In genomic region chrX:153951683-153952372, GRCh38 we compare ENCODE assay signal across 29 cellular contexts. TPM values are rescaled to one million over a fixed set of nuclear protein-coding genes. Genes with fewer than 3 reads are reported as not detected.
DNase-seq lines count a peak whose midpoint lies in the region; ATAC-seq, FAIRE-seq and TF ChIP-seq lines count a peak whose summit lies in the region.
"Had no signal": no experiment of that assay in that cellular context is flagged by ENCODE, and none has a peak within 500 bp of the region (broad histone marks: within the 10 kb centered on the region; RNA-seq: fewer than 3 reads in every experiment).

No MANE protein-coding gene starts in this region.

- no peak overlapping the region for H2BK120ac ChIP-seq in neuronal stem cell (ENCODE audit: low read depth, low read length)

- H3K4me1 ChIP-seq in A549, result peaks cover 7% of the 10 kb centered on the region; the same call in 1 of the 3 replicates
- H3K4me1 ChIP-seq in neuronal stem cell (ENCODE audit: control insufficient read depth in 2 of 2, insufficient read depth in 1 of 2, low read depth in 1 of 2, low read length in 2 of 2), result peaks cover 12 to 17% of the 10 kb centered on the region in 2 donors
- H3K4me1 ChIP-seq in left ventricle myocardium inferior, result peaks cover 35% of the 10 kb centered on the region

- TF ChIP-seq EP300 in A549 (IDR thresholded peaks at IDR 0.05), result no peak

- DNase-seq in A549 (ENCODE audit: low read depth in 1 of 2, low spot score in 1 of 2), result no peak
- DNase-seq in RWPE1 (ENCODE audit: low spot score), result no peak
- DNase-seq in neuronal stem cell (ENCODE audit: low spot score), result no peak
- DNase-seq in AG08395 (ENCODE audit: low spot score), result no peak
- DNase-seq in left ventricle myocardium inferior, result no peak
- DNase-seq: ACHN; activated CD8-positive, alpha-beta memory T cell treated with anti-CD3 and anti-CD28 coated beads for 24 hours; activated effector memory CD4-positive, alpha-beta T cell treated with anti-CD3 and anti-CD28 coated beads, Interleukin-2, amount 50 U/mL, for 16 hours; activated T-cell treated with anti-CD3 and anti-CD28 coated beads for 4 hours; BE2C; effector CD4-positive, alpha-beta T cell; hypothalamus; left cardiac atrium; NCI-H1092; NCI-H1694 treated with DMSO at 0.1 percent for 48 hours; NCI-H446 treated with DMSO at 0.1 percent for 48 hours; NCI-H774; Peyer's patch; SIG-M5; stimulated activated naive CD4-positive, alpha-beta T cell treated with Interleukin-2 at 50 U/mL for 16 hours had no signal

- peaks cover 6% of the 10 kb centered on the region for H3K79me1 ChIP-seq in neuronal stem cell (ENCODE audit: low read depth, low read length)

- peak overlapping the region; percentile 60 for H3K9ac ChIP-seq in neuronal stem cell (ENCODE audit: low read depth, low read length, poor library complexity)

- H2AFZ ChIP-seq in neuronal stem cell (ENCODE audit: low read length), result no peak overlapping the region

- no peak overlapping the region for H3K14ac ChIP-seq in neuronal stem cell (ENCODE audit: low read length)

- FAIRE-seq in A549 (lab: Jason Lieb, UNC), result no peak
- FAIRE-seq: astrocyte, colon, GM12891, H1 had no signal

- H3K27me3 ChIP-seq in neuronal stem cell (ENCODE audit: control insufficient read depth in 3 of 3, insufficient read depth in 3 of 3, low read depth in 1 of 3, low read length in 3 of 3), result no peaks in the 10 kb centered on the region
- no peaks in the 10 kb centered on the region for H3K27me3 ChIP-seq in left ventricle myocardium inferior (ENCODE audit: low read depth)
- H3K27me3 ChIP-seq: BE2C, cardiac muscle cell, Peyer's patch had no signal

- WGBS in A549 (ENCODE audit: missing lambda C conversion rate), result 93% methylated on average over 5 of the region's 28 CpGs
- no CpG with 5 or more reads among the region's 28 CpGs for WGBS in neuronal stem cell (ENCODE audit: extremely low coverage in 2 of 2, insufficient read length in 2 of 2, insufficient replicate concordance in 1 of 2), 2 donors

- CTCF ChIA-PET in A549 (lab: Yijun Ruan, JAX), result interaction anchor here (0.7 to 17.9 kb wide), 8 partner anchors 11 to 250 kb away, joined by 3 to 363 read pairs (median 11); partner anchors contain the start of genes ARHGAP4, NAA10 and PLXNB3
- CTCF ChIA-PET in RWPE1 (lab: Yijun Ruan, JAX), result interaction anchor here (1.1 to 1.3 kb wide), 2 partner anchors 29 to 188 kb away, joined by 3 read pairs; partner anchors contain the start of gene PLXNB3

- no peak overlapping the region for H2AK5ac ChIP-seq in neuronal stem cell (ENCODE audit: low read depth, low read length)

- H3K18ac ChIP-seq in neuronal stem cell (ENCODE audit: low read length), result no peak overlapping the region

- H2BK5ac ChIP-seq in neuronal stem cell (ENCODE audit: low read length), result no peak overlapping the region

- no peak overlapping the region for H3K4ac ChIP-seq in neuronal stem cell (ENCODE audit: low read length)

- no peak overlapping the region for H3K4me3 ChIP-seq in A549
- H3K4me3 ChIP-seq in neuronal stem cell (ENCODE audit: low read length in 2 of 2), result no peak overlapping the region
- no peak overlapping the region for H3K4me3 ChIP-seq in left ventricle myocardium inferior
- H3K4me3 ChIP-seq: cardiac muscle cell, mucosa of descending colon, Peyer's patch, skin epidermis had no signal

- H4K91ac ChIP-seq in neuronal stem cell (ENCODE audit: low read depth, low read length, poor library complexity), result no peak overlapping the region

- TF ChIP-seq RAD21 in A549 (conservative IDR thresholded peaks at IDR 0.05 in 1 of 2, IDR thresholded peaks at IDR 0.05 in 1 of 2), result no peak

- TF ChIP-seq CTCF in A549 (IDR thresholded peaks at IDR 0.05), result no peak
- TF ChIP-seq CTCF in RWPE1 (conservative IDR thresholded peaks at IDR 0.05; ENCODE audit: low read depth), result no peak
- TF ChIP-seq CTCF in left ventricle myocardium inferior (IDR thresholded peaks at IDR 0.05; ENCODE audit: borderline replicate concordance), result no peak

- H2BK12ac ChIP-seq in neuronal stem cell (ENCODE audit: low read length), result no peak overlapping the region

- no peak overlapping the region for H2BK15ac ChIP-seq in neuronal stem cell (ENCODE audit: low read length)

- intact Hi-C loops in left ventricle myocardium inferior (cut with micrococcal nuclease), result loop anchor here (5.0 kb wide), 1 partner anchor 190 kb away; the partner anchor contains the start of gene PLXNB3

- POLR2A ChIA-PET in A549 (lab: Yijun Ruan, JAX) (interaction anchor here (2.4 kb wide), 1 partner anchor 23 kb away, joined by 7 read pairs; no protein-coding TSS in a partner anchor), RWPE1 (lab: Yijun Ruan, JAX; ENCODE audit: low non-redundant PET) (no interaction called here)

- H4K8ac ChIP-seq in neuronal stem cell (ENCODE audit: low read depth, low read length), result no peak overlapping the region

- no peak overlapping the region for H3K23ac ChIP-seq in neuronal stem cell (ENCODE audit: low read depth, low read length, poor library complexity)

- H3K27ac ChIP-seq in A549 (no peak overlapping the region), RWPE1 (peak overlapping the region; percentile 50; the same call in 1 of the 2 replicates), neuronal stem cell (replicated peaks; ENCODE audit: low read length) (no peak overlapping the region), left ventricle myocardium inferior (replicated peaks) (no peak overlapping the region)
- H3K27ac ChIP-seq: skin epidermis had no signal

- no peak for ATAC-seq in A549
- ATAC-seq in HG02571 (IDR thresholded peaks at IDR 0.05; ENCODE audit: unreplicated experiment), result no peak
- ATAC-seq: left cardiac atrium; mucosa of descending colon; natural killer cell treated with Interleukin-12 subunit alpha and Interleukin-12 subunit beta and Interleukin-15 and Interleukin-18, amount 100 ng/mL, for 72 hours had no signal

- no peak for TF ChIP-seq POLR2A in A549 (IDR thresholded peaks at IDR 0.05; ENCODE audit: low read length)

- H3K9me3 ChIP-seq in A549 (no peaks in the 10 kb centered on the region), neuronal stem cell (replicated peaks in 1 of 2; ENCODE audit: control insufficient read depth in 2 of 2, insufficient read depth in 1 of 2, low read depth in 1 of 2, low read length in 2 of 2) (no peaks in the 10 kb centered on the region), left ventricle myocardium inferior (replicated peaks) (no peaks in the 10 kb centered on the region)
- H3K9me3 ChIP-seq: BE2C, mucosa of descending colon, Peyer's patch had no signal

- H3K4me2 ChIP-seq in A549, result no peak overlapping the region
- H3K4me2 ChIP-seq in neuronal stem cell (ENCODE audit: insufficient read depth, low read length, poor library complexity, severe bottlenecking), result no peak overlapping the region

- H3K36me3 ChIP-seq in neuronal stem cell (replicated peaks in 1 of 2; ENCODE audit: control insufficient read depth in 2 of 2, insufficient read depth in 2 of 2, low read length in 2 of 2), result peaks cover 44 to 93% of the 10 kb centered on the region in 2 donors
- peaks cover 64% of the 10 kb centered on the region for H3K36me3 ChIP-seq in left ventricle myocardium inferior

TF ChIP-seq in A549, 52 proteins besides CTCF, POLR2A, EP300 and RAD21:
- TF ChIP-seq NR3C1 (IDR thresholded peaks at IDR 0.05) (no peak), MAFK (IDR thresholded peaks at IDR 0.05; ENCODE audit: partially characterized antibody) (peak; percentile 50)

RNA-seq across cellular contexts. Expression of gene RENBP, which starts 7.4 kb away (rescaled TPM):
- polyA plus RNA-seq in A549 (2011; rRNA removed) (not detected in 2 replicates), A549 (2017; fragmentation: RNase III; extraction: RNeasy Plus Mini Kit Qiagen cat#74134 plus additional on column Dnase treatment) (not detected in 3 replicates)
- 0.05 and 0.07 TPM in 2 replicates for polyA plus RNA-seq in A549 (2012; cell fraction: cytosol; rRNA removed)
- 0.19 and 0.27 TPM in 2 replicates for polyA plus RNA-seq in A549 (2012; cell fraction: nucleus; rRNA removed)
- polyA minus RNA-seq in A549 (2011; rRNA and poly(A)+ RNA removed), result not detected in 2 replicates
- 4.8 TPM for polyA plus RNA-seq in neuronal stem cell (2013, experiment 1 of 2)
- 4.7 TPM for polyA plus RNA-seq in neuronal stem cell (2013, experiment 2 of 2)
- total RNA-seq in left ventricle myocardium inferior, result 7.5 TPM

RNA-seq across cellular contexts. Expression of gene NAA10, which starts 17.0 kb away (rescaled TPM):
- polyA plus RNA-seq in A549 (2011; rRNA removed) (63.5 and 88.8 TPM in 2 replicates), A549 (2017; fragmentation: RNase III; extraction: RNeasy Plus Mini Kit Qiagen cat#74134 plus additional on column Dnase treatment) (230 to 251 TPM (median 237 TPM) in 3 replicates)
- polyA plus RNA-seq in A549 (2012; cell fraction: cytosol; rRNA removed), result 224 and 258 TPM in 2 replicates
- polyA plus RNA-seq in A549 (2012; cell fraction: nucleus; rRNA removed), result 239 and 267 TPM in 2 replicates
- 77.6 and 92.3 TPM in 2 replicates for polyA minus RNA-seq in A549 (2011; rRNA and poly(A)+ RNA removed)
- 94.9 TPM for polyA plus RNA-seq in neuronal stem cell (2013, experiment 1 of 2)
- 91.4 TPM for polyA plus RNA-seq in neuronal stem cell (2013, experiment 2 of 2)
- 67.1 TPM for total RNA-seq in left ventricle myocardium inferior

RNA-seq across cellular contexts. Expression of gene HCFC1, which starts 19.8 kb away (rescaled TPM):
- polyA plus RNA-seq in A549 (2011; rRNA removed) (4.4 and 11.9 TPM in 2 replicates), A549 (2017; fragmentation: RNase III; extraction: RNeasy Plus Mini Kit Qiagen cat#74134 plus additional on column Dnase treatment) (31.0 to 33.3 TPM (median 32.9 TPM) in 3 replicates)
- polyA plus RNA-seq in A549 (2012; cell fraction: cytosol; rRNA removed), result 17.0 and 25.3 TPM in 2 replicates
- 71.6 and 78.9 TPM in 2 replicates for polyA plus RNA-seq in A549 (2012; cell fraction: nucleus; rRNA removed)
- 21.9 and 36.5 TPM in 2 replicates for polyA minus RNA-seq in A549 (2011; rRNA and poly(A)+ RNA removed)
- 37.0 TPM for polyA plus RNA-seq in neuronal stem cell (2013, experiment 1 of 2)
- 39.4 TPM for polyA plus RNA-seq in neuronal stem cell (2013, experiment 2 of 2)
- 28.4 TPM for total RNA-seq in left ventricle myocardium inferior

RNA-seq across cellular contexts. Expression of gene TMEM187, which starts 20.7 kb away (rescaled TPM):
- polyA plus RNA-seq in A549 (2011; rRNA removed), result 10.6 and 13.2 TPM in 2 replicates
- polyA plus RNA-seq in A549 (2012; cell fraction: cytosol; rRNA removed), result 15.4 and 19.6 TPM in 2 replicates
- polyA plus RNA-seq in A549 (2012; cell fraction: nucleus; rRNA removed), result 25.8 and 40.4 TPM in 2 replicates
- 7.0 to 8.8 TPM (median 7.8 TPM) in 3 replicates for polyA plus RNA-seq in A549 (2017; fragmentation: RNase III; extraction: RNeasy Plus Mini Kit Qiagen cat#74134 plus additional on column Dnase treatment)
- polyA minus RNA-seq in A549 (2011; rRNA and poly(A)+ RNA removed), result 9.0 and 9.4 TPM in 2 replicates
- 6.2 TPM for polyA plus RNA-seq in neuronal stem cell (2013, experiment 1 of 2)
- 6.1 TPM for polyA plus RNA-seq in neuronal stem cell (2013, experiment 2 of 2)
- total RNA-seq in left ventricle myocardium inferior, result 6.4 TPM

RNA-seq across cellular contexts. Expression of gene ARHGAP4, which starts 25.8 kb away (rescaled TPM):
- polyA plus RNA-seq in A549 (2011; rRNA removed), result 0.78 and 0.95 TPM in 2 replicates
- 0.70 and 0.82 TPM in 2 replicates for polyA plus RNA-seq in A549 (2012; cell fraction: cytosol; rRNA removed)
- polyA plus RNA-seq in A549 (2012; cell fraction: nucleus; rRNA removed), result 8.9 and 9.7 TPM in 2 replicates
- polyA plus RNA-seq in A549 (2017; fragmentation: RNase III; extraction: RNeasy Plus Mini Kit Qiagen cat#74134 plus additional on column Dnase treatment), result 0.98 to 2.3 TPM (median 1.1 TPM) in 3 replicates
- polyA minus RNA-seq in A549 (2011; rRNA and poly(A)+ RNA removed), result 2.1 and 2.8 TPM in 2 replicates
- polyA plus RNA-seq in neuronal stem cell (2013, experiment 1 of 2), result 5.4 TPM
- 4.9 TPM for polyA plus RNA-seq in neuronal stem cell (2013, experiment 2 of 2)
- 10.0 TPM for total RNA-seq in left ventricle myocardium inferior
